ENCODE assay signal across 8 cellular contexts in genomic region chr11:75031224-75031753, GRCh38. TPM values are rescaled to one million over a fixed set of nuclear protein-coding genes. Genes with fewer than 3 reads are reported as not detected.
DNase-seq lines count a peak whose midpoint lies in the region; ATAC-seq and TF ChIP-seq lines count a peak whose summit lies in the region.

No MANE protein-coding gene starts in this region.

- peak overlapping the region; percentile 60 for H3K27ac Mint-ChIP-seq in HFFc6

- H3K9me3 Mint-ChIP-seq in HFFc6 = no peaks in the 10 kb centered on the region

- ATAC-seq in HG02763 (IDR thresholded peaks at IDR 0.05; ENCODE audit: unreplicated experiment) (no peak), GM18861 (IDR thresholded peaks at IDR 0.05; ENCODE audit: unreplicated experiment) (no peak), HG03342 (IDR thresholded peaks at IDR 0.05; ENCODE audit: unreplicated experiment) (no peak)

- H3K4me3 Mint-ChIP-seq in HFFc6 = 0 out of 2 replicates have a peak overlapping the region, but pooled peaks have one; percentile 1

- H3K27me3 Mint-ChIP-seq in HFFc6 (ENCODE audit: insufficient read depth) = peaks cover 4% of the 10 kb centered on the region

- no peak for TF ChIP-seq CTCF in HFFc6 (IDR thresholded peaks at IDR 0.05)

- peaks cover 30% of the 10 kb centered on the region for H3K4me1 Mint-ChIP-seq in HFFc6 (ENCODE audit: low read depth)

- no peaks in the 10 kb centered on the region for H3K36me3 Mint-ChIP-seq in HFFc6 (ENCODE audit: low read depth)

- DNase-seq in A172 (ENCODE audit: low spot score) = peak; percentile 88
- peak; percentile 80 for DNase-seq in HFFc6
- DNase-seq in astrocyte of the hippocampus (ENCODE audit: low read depth, low spot score) = peak; percentile 62
- DNase-seq in kidney glomerular epithelial cell (lab: John Stamatoyannopoulos, UW) = peak; percentile 60
- DNase-seq in NCI-H128 (lab: John Stamatoyannopoulos, UW; ENCODE audit: unreplicated experiment) = no peak

RNA-seq across cellular contexts. Expression of gene NEU3, which starts 42.6 kb away (rescaled TPM):
- total RNA-seq in A172 (2014; rRNA removed; shearing (Covaris generic)) = 7.5 and 12.1 TPM in 2 replicates
- total RNA-seq in HFFc6 (2021; fragmentation: NEBNext Ultra II Directional; extraction: Animal tissue kit (Norgen Biotek cat#: 25700)) = 1 to 10 TPM; 7.6 to 8.9 (median 8.4) TPM
